In the genomic region with DNA sequence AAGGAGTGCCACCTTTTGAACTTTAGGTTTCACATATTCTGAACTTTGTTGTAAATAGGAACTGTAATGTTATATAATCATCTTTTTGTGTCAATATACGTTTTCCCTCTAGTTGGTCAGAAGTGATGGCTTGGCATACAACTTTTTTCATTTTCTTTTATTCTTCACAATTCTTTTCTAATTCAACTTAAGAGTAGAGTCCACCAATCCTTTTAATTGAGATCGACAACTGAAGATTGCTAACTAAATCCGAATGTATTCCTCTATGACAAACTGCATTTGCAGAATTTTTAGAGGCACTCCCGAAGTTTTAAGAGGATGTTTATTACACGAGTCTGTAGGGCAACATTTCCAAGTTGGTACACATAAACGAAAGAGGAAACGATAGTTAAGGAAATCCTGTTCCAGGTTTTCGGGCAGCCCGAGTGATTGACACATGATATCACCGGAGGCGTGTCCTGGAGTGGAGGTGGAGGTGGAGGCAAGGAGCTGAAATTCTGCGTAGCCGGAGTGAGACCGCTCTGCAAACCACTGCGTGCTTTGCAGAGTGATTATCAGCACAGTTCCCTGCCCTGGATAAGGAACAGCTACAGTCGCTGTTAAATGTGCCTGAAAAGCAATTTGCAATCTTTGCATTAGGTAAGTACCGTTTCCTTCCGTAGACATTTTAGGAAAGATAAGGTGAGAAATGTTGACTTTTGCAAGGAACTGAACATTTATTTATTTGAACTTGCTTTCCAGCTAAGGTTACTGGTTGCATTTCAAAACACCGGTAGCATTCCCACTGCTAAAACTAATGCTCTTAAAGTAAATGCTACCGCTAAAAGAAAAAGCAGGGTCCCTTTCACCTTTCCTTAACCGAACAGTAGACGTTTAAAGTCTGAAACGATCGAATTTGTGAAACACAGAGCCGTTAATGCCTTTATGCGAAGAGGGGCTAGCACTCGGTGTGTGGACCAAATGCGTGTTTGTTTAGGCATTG, we compare ENCODE assay signal across 1 cellular context.
TF ChIP-seq lines count a peak whose summit lies in the region.

A gene with protein sequence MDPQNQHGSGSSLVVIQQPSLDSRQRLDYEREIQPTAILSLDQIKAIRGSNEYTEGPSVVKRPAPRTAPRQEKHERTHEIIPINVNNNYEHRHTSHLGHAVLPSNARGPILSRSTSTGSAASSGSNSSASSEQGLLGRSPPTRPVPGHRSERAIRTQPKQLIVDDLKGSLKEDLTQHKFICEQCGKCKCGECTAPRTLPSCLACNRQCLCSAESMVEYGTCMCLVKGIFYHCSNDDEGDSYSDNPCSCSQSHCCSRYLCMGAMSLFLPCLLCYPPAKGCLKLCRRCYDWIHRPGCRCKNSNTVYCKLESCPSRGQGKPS (plus strand): TSS at position 502 of the 982 bp plus-strand sequence. CDS start 4,797 bp downstream, outside the sequence.

TF ChIP-seq in HepG2, 621 proteins besides CTCF, POLR2A, EP300 and RAD21 (continued from another document and continues in another):
- TF ChIP-seq ZNF292 (CRISPR knock-in tag; IDR thresholded peaks at IDR 0.05; ENCODE audit: borderline replicate concordance, low read depth), result no peak
- TF ChIP-seq ZNF101 (CRISPR knock-in tag; IDR thresholded peaks at IDR 0.05; ENCODE audit: borderline replicate concordance, low read depth), result no peak
- peak; percentile 56; the same call in 1 of the 2 replicates for TF ChIP-seq KDM5A (IDR thresholded peaks at IDR 0.05; ENCODE audit: borderline replicate concordance, low read length)
- TF ChIP-seq ZNF17 (CRISPR knock-in tag; IDR thresholded peaks at IDR 0.05), result no peak
- TF ChIP-seq ZNF34 (CRISPR knock-in tag; IDR thresholded peaks at IDR 0.05; ENCODE audit: borderline replicate concordance), result no peak
- TF ChIP-seq, protein P1, sequence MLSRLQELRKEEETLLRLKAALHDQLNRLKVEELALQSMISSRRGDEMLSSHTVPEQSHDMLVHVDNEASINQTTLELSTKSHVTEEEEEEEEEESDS (CRISPR knock-in tag; IDR thresholded peaks at IDR 0.05; ENCODE audit: borderline replicate concordance), result no peak
- no peak for TF ChIP-seq KAT7 (CRISPR knock-in tag; IDR thresholded peaks at IDR 0.05; ENCODE audit: borderline replicate concordance)
- TF ChIP-seq FOXM1 (CRISPR knock-in tag; IDR thresholded peaks at IDR 0.05), result no peak
- TF ChIP-seq, protein P2, sequence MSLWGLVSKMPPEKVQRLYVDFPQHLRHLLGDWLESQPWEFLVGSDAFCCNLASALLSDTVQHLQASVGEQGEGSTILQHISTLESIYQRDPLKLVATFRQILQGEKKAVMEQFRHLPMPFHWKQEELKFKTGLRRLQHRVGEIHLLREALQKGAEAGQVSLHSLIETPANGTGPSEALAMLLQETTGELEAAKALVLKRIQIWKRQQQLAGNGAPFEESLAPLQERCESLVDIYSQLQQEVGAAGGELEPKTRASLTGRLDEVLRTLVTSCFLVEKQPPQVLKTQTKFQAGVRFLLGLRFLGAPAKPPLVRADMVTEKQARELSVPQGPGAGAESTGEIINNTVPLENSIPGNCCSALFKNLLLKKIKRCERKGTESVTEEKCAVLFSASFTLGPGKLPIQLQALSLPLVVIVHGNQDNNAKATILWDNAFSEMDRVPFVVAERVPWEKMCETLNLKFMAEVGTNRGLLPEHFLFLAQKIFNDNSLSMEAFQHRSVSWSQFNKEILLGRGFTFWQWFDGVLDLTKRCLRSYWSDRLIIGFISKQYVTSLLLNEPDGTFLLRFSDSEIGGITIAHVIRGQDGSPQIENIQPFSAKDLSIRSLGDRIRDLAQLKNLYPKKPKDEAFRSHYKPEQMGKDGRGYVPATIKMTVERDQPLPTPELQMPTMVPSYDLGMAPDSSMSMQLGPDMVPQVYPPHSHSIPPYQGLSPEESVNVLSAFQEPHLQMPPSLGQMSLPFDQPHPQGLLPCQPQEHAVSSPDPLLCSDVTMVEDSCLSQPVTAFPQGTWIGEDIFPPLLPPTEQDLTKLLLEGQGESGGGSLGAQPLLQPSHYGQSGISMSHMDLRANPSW (CRISPR knock-in tag; IDR thresholded peaks at IDR 0.05; ENCODE audit: borderline replicate concordance), result 0 out of 2 replicates have a peak, but pooled peaks have one; percentile 57
- no peak for TF ChIP-seq ZNF10 (CRISPR knock-in tag; IDR thresholded peaks at IDR 0.05; ENCODE audit: borderline replicate concordance, low read depth)
- no peak for TF ChIP-seq ZNF776 (CRISPR knock-in tag; IDR thresholded peaks at IDR 0.05)
- TF ChIP-seq ZNF891 (CRISPR knock-in tag; IDR thresholded peaks at IDR 0.05), result no peak
- no peak; the same call in 1 of the 2 replicates for TF ChIP-seq ZNF431 (CRISPR knock-in tag; IDR thresholded peaks at IDR 0.05; ENCODE audit: borderline replicate concordance, low read depth)
- no peak for TF ChIP-seq ATF7-NPFF (CRISPR knock-in tag; IDR thresholded peaks at IDR 0.05; ENCODE audit: low read depth)
- TF ChIP-seq NFYC (CRISPR knock-in tag; IDR thresholded peaks at IDR 0.05), result 0 out of 2 replicates have a peak, but pooled peaks have one; percentile 27
- no peak for TF ChIP-seq ZNF781 (CRISPR knock-in tag; IDR thresholded peaks at IDR 0.05; ENCODE audit: borderline replicate concordance, not compliant biosample characterization)
- TF ChIP-seq IKZF1 (IDR thresholded peaks at IDR 0.05), result no peak
- no peak; the same call in 1 of the 2 replicates for TF ChIP-seq ZNF225 (CRISPR knock-in tag; IDR thresholded peaks at IDR 0.05)
- no peak for TF ChIP-seq NFRKB (IDR thresholded peaks at IDR 0.05)
- no peak for TF ChIP-seq PTBP1 (IDR thresholded peaks at IDR 0.05; ENCODE audit: low read depth, low read length, poor library complexity, severe bottlenecking)
- TF ChIP-seq ZKSCAN5 (CRISPR knock-in tag; IDR thresholded peaks at IDR 0.05), result peak; percentile 57; the same call in 1 of the 2 replicates
- TF ChIP-seq TARDBP (CRISPR knock-in tag; IDR thresholded peaks at IDR 0.05), result 0 out of 2 replicates have a peak, but pooled peaks have one; percentile 34
- no peak for TF ChIP-seq SMARCE1 (IDR thresholded peaks at IDR 0.05; ENCODE audit: borderline replicate concordance)
- TF ChIP-seq, protein P3, sequence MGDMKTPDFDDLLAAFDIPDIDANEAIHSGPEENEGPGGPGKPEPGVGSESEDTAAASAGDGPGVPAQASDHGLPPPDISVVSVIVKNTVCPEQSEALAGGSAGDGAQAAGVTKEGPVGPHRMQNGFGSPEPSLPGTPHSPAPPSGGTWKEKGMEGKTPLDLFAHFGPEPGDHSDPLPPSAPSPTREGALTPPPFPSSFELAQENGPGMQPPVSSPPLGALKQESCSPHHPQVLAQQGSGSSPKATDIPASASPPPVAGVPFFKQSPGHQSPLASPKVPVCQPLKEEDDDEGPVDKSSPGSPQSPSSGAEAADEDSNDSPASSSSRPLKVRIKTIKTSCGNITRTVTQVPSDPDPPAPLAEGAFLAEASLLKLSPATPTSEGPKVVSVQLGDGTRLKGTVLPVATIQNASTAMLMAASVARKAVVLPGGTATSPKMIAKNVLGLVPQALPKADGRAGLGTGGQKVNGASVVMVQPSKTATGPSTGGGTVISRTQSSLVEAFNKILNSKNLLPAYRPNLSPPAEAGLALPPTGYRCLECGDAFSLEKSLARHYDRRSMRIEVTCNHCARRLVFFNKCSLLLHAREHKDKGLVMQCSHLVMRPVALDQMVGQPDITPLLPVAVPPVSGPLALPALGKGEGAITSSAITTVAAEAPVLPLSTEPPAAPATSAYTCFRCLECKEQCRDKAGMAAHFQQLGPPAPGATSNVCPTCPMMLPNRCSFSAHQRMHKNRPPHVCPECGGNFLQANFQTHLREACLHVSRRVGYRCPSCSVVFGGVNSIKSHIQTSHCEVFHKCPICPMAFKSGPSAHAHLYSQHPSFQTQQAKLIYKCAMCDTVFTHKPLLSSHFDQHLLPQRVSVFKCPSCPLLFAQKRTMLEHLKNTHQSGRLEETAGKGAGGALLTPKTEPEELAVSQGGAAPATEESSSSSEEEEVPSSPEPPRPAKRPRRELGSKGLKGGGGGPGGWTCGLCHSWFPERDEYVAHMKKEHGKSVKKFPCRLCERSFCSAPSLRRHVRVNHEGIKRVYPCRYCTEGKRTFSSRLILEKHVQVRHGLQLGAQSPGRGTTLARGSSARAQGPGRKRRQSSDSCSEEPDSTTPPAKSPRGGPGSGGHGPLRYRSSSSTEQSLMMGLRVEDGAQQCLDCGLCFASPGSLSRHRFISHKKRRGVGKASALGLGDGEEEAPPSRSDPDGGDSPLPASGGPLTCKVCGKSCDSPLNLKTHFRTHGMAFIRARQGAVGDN (CRISPR knock-in tag; IDR thresholded peaks at IDR 0.05), result no peak
- no peak for TF ChIP-seq KLF15 (CRISPR knock-in tag; IDR thresholded peaks at IDR 0.05; ENCODE audit: borderline replicate concordance)
- no peak for TF ChIP-seq SMAD1 (CRISPR knock-in tag; IDR thresholded peaks at IDR 0.05; ENCODE audit: borderline replicate concordance, low read depth)
- TF ChIP-seq, protein P4, sequence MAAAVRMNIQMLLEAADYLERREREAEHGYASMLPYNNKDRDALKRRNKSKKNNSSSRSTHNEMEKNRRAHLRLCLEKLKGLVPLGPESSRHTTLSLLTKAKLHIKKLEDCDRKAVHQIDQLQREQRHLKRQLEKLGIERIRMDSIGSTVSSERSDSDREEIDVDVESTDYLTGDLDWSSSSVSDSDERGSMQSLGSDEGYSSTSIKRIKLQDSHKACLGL (CRISPR knock-in tag; IDR thresholded peaks at IDR 0.05), result no peak
- TF ChIP-seq, protein P5, sequence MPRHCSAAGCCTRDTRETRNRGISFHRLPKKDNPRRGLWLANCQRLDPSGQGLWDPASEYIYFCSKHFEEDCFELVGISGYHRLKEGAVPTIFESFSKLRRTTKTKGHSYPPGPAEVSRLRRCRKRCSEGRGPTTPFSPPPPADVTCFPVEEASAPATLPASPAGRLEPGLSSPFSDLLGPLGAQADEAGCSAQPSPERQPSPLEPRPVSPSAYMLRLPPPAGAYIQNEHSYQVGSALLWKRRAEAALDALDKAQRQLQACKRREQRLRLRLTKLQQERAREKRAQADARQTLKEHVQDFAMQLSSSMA (CRISPR knock-in tag; IDR thresholded peaks at IDR 0.05), result no peak
- TF ChIP-seq ZNF607 (CRISPR knock-in tag; IDR thresholded peaks at IDR 0.05; ENCODE audit: borderline replicate concordance), result no peak
- 0 out of 2 replicates have a peak, but pooled peaks have one; percentile 4 for TF ChIP-seq ZNF775 (CRISPR knock-in tag; IDR thresholded peaks at IDR 0.05; ENCODE audit: borderline replicate concordance)
- TF ChIP-seq YY1 (IDR thresholded peaks at IDR 0.05; ENCODE audit: insufficient read depth, insufficient replicate concordance, low read depth, low read length), result peak; percentile 47
- TF ChIP-seq ZNF678 (CRISPR knock-in tag; IDR thresholded peaks at IDR 0.05), result no peak
- no peak; the same call in 1 of the 2 replicates for TF ChIP-seq ZBTB7A (CRISPR knock-in tag; IDR thresholded peaks at IDR 0.05)
- TF ChIP-seq, protein P6, sequence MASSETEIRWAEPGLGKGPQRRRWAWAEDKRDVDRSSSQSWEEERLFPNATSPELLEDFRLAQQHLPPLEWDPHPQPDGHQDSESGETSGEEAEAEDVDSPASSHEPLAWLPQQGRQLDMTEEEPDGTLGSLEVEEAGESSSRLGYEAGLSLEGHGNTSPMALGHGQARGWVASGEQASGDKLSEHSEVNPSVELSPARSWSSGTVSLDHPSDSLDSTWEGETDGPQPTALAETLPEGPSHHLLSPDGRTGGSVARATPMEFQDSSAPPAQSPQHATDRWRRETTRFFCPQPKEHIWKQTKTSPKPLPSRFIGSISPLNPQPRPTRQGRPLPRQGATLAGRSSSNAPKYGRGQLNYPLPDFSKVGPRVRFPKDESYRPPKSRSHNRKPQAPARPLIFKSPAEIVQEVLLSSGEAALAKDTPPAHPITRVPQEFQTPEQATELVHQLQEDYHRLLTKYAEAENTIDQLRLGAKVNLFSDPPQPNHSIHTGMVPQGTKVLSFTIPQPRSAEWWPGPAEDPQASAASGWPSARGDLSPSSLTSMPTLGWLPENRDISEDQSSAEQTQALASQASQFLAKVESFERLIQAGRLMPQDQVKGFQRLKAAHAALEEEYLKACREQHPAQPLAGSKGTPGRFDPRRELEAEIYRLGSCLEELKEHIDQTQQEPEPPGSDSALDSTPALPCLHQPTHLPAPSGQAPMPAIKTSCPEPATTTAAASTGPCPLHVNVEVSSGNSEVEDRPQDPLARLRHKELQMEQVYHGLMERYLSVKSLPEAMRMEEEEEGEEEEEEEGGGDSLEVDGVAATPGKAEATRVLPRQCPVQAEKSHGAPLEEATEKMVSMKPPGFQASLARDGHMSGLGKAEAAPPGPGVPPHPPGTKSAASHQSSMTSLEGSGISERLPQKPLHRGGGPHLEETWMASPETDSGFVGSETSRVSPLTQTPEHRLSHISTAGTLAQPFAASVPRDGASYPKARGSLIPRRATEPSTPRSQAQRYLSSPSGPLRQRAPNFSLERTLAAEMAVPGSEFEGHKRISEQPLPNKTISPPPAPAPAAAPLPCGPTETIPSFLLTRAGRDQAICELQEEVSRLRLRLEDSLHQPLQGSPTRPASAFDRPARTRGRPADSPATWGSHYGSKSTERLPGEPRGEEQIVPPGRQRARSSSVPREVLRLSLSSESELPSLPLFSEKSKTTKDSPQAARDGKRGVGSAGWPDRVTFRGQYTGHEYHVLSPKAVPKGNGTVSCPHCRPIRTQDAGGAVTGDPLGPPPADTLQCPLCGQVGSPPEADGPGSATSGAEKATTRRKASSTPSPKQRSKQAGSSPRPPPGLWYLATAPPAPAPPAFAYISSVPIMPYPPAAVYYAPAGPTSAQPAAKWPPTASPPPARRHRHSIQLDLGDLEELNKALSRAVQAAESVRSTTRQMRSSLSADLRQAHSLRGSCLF (CRISPR knock-in tag; IDR thresholded peaks at IDR 0.05; ENCODE audit: borderline replicate concordance), result no peak
- TF ChIP-seq, protein P7, sequence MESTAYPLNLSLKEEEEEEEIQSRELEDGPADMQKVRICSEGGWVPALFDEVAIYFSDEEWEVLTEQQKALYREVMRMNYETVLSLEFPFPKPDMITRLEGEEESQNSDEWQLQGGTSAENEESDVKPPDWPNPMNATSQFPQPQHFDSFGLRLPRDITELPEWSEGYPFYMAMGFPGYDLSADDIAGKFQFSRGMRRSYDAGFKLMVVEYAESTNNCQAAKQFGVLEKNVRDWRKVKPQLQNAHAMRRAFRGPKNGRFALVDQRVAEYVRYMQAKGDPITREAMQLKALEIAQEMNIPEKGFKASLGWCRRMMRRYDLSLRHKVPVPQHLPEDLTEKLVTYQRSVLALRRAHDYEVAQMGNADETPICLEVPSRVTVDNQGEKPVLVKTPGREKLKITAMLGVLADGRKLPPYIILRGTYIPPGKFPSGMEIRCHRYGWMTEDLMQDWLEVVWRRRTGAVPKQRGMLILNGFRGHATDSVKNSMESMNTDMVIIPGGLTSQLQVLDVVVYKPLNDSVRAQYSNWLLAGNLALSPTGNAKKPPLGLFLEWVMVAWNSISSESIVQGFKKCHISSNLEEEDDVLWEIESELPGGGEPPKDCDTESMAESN (CRISPR knock-in tag; conservative IDR thresholded peaks at IDR 0.05), result no peak
- TF ChIP-seq, protein P8, sequence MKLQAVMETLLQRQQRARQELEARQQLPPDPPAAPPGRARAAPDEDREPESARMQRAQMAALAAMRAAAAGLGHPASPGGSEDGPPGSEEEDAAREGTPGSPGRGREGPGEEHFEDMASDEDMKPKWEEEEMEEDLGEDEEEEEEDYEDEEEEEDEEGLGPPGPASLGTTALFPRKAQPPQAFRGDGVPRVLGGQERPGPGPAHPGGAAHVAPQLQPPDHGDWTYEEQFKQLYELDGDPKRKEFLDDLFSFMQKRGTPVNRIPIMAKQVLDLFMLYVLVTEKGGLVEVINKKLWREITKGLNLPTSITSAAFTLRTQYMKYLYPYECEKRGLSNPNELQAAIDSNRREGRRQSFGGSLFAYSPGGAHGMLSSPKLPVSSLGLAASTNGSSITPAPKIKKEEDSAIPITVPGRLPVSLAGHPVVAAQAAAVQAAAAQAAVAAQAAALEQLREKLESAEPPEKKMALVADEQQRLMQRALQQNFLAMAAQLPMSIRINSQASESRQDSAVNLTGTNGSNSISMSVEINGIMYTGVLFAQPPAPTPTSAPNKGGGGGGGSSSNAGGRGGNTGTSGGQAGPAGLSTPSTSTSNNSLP (IDR thresholded peaks at IDR 0.05; ENCODE audit: low read depth, low read length), result peak; percentile 96
- TF ChIP-seq ZNF251 (CRISPR knock-in tag; IDR thresholded peaks at IDR 0.05), result no peak
